ENCODE assay signal across 27 cellular contexts in genomic region chr10:78957471-78958039, GRCh38.
DNase-seq lines count a peak whose midpoint lies in the region; ATAC-seq, FAIRE-seq and TF ChIP-seq lines count a peak whose summit lies in the region.
"Had no signal": no experiment of that assay in that cellular context is flagged by ENCODE, and none has a peak within 500 bp of the region (broad histone marks: within the 10 kb centered on the region; RNA-seq: fewer than 3 reads in every experiment).

No MANE protein-coding gene starts in this region.

- H3K4me1 ChIP-seq in IMR-90 (ENCODE audit: control insufficient read depth, insufficient read depth, low read length) (peaks cover 11% of the 10 kb centered on the region), K562 (replicated peaks in 1 of 2; ENCODE audit: control insufficient read depth in 2 of 2, insufficient read depth in 2 of 2, low read length in 2 of 2) (peaks cover 0 to 26% of the 10 kb centered on the region in 2 experiments; a peak in 3 of 5 replicates), SJCRH30 (peaks cover 21% of the 10 kb centered on the region), ascending aorta (peaks cover 3 to 6% of the 10 kb centered on the region in 2 donors), right cardiac atrium (ENCODE audit: control insufficient read depth, insufficient read depth, low read length) (peaks cover 7% of the 10 kb centered on the region)

- no peak overlapping the region for H3K4ac ChIP-seq in IMR-90 (ENCODE audit: low read depth, low read length)

- H2BK5ac ChIP-seq in IMR-90 (ENCODE audit: low read depth, low read length, poor library complexity, severe bottlenecking), result peak overlapping the region; percentile 11

- no peak overlapping the region for H3K4me3 Mint-ChIP-seq in neural crest cell
- H3K4me3 Mint-ChIP-seq: activated CD4-positive, alpha-beta T cell treated with anti-CD3 and anti-CD28 coated beads, Interleukin-2, amount 10 ng/mL, durations not matched to agents 7 days and 5 days; activated T-cell treated with anti-CD3 and anti-CD28 coated beads, Interleukin-2, amount 50 U/mL, for 4 hours; endodermal cell; stimulated activated naive CD8-positive, alpha-beta T cell treated with anti-CD3 and anti-CD28 coated beads, Interleukin-15, amount 100 ng/mL, for 72 hours had no signal

- dilution Hi-C loops in IMR-90 (cut with HindIII; ENCODE audit: low sequenced_read_pairs, unreplicated experiment), result no loop called here

- H3K79me1 ChIP-seq in IMR-90 (ENCODE audit: low read depth in 1 of 2, low read length in 2 of 2), result no peaks in the 10 kb centered on the region

- no peak overlapping the region for H4K8ac ChIP-seq in IMR-90 (ENCODE audit: low read depth in 2 of 2, low read length in 2 of 2)

- 83% methylated on average over 1 of the region's 2 CpGs; no CpG with 5 or more reads in 1 of the 2 experiments for WGBS in IMR-90 (ENCODE audit: extremely low coverage in 2 of 2, insufficient read length in 1 of 2), 2 experiments
- WGBS in K562 (ENCODE audit: insufficient coverage, low coverage, missing lambda C conversion rate), result 0% methylated on average over 2 of the region's 2 CpGs
- WGBS in right cardiac atrium, result 95% methylated on average over 2 of the region's 2 CpGs

- H3K27me3 ChIP-seq in IMR-90 (ENCODE audit: control insufficient read depth, insufficient read depth, low read length) (no peaks in the 10 kb centered on the region), K562 (ENCODE audit: control insufficient read depth in 2 of 2, insufficient read depth in 2 of 2, low read length in 2 of 2) (peaks cover 21 to 50% of the 10 kb centered on the region in 2 experiments; a peak in 4 of 5 replicates), SJCRH30 (no peaks in the 10 kb centered on the region), ascending aorta (no peaks in the 10 kb centered on the region), right cardiac atrium (ENCODE audit: control insufficient read depth, insufficient read depth) (no peaks in the 10 kb centered on the region)
- H3K27me3 ChIP-seq: adrenal gland, esophagus muscularis mucosa, gastrocnemius medialis, left lung, vagina had no signal

- TF ChIP-seq POLR2A in IMR-90 (IDR thresholded peaks at IDR 0.05; ENCODE audit: low read depth, low read length) (no peak), K562 (conservative IDR thresholded peaks at IDR 0.05) (no peak)

- peaks cover 27% of the 10 kb centered on the region for H3K4me1 Mint-ChIP-seq in neural crest cell
- H3K4me1 Mint-ChIP-seq: activated CD4-positive, alpha-beta T cell treated with anti-CD3 and anti-CD28 coated beads, Interleukin-2, amount 10 ng/mL, durations not matched to agents 7 days and 5 days; stimulated activated naive CD8-positive, alpha-beta T cell treated with anti-CD3 and anti-CD28 coated beads, Interleukin-15, amount 100 ng/mL, for 72 hours had no signal

- H4K5ac ChIP-seq in IMR-90 (ENCODE audit: low read depth, low read length), result no peak overlapping the region

- H3K4me2 ChIP-seq in IMR-90 (ENCODE audit: low read depth, low read length) (no peak overlapping the region), K562 (ENCODE audit: insufficient read depth, low read length) (no peak overlapping the region)

- H2AK9ac ChIP-seq in IMR-90 (replicated peaks; ENCODE audit: low read depth, low read length, poor library complexity), result peak overlapping the region; percentile 67

- no peak overlapping the region for H2BK120ac ChIP-seq in IMR-90 (ENCODE audit: low read depth, low read length)

- H3K4me3 ChIP-seq in IMR-90 (ENCODE audit: insufficient read depth, low read depth, low read length), result no peak overlapping the region
- no peak overlapping the region for H3K4me3 ChIP-seq in K562
- no peak overlapping the region for H3K4me3 ChIP-seq in SJCRH30
- no peak overlapping the region for H3K4me3 ChIP-seq in ascending aorta
- H3K4me3 ChIP-seq in right cardiac atrium (ENCODE audit: low read length), result no peak overlapping the region
- H3K4me3 ChIP-seq: adrenal gland, esophagus muscularis mucosa, gastrocnemius medialis, left lung, vagina had no signal

- H2AFZ ChIP-seq in IMR-90 (replicated peaks; ENCODE audit: low read length, poor library complexity), result no peak overlapping the region
- no peak overlapping the region for H2AFZ ChIP-seq in K562 (ENCODE audit: low read depth, low read length)

- CTCF ChIA-PET in IMR-90 (lab: Yijun Ruan, JAX), result interaction anchor here (0.6 kb wide), 2 partner anchors 319 to 622 kb away, joined by 3 to 5 read pairs; no protein-coding TSS in a partner anchor
- CTCF ChIA-PET in K562 (lab: Yijun Ruan, JAX; ENCODE audit: low intra/inter-chr PET ratio), result no interaction called here

- H3K9me1 ChIP-seq in IMR-90 (ENCODE audit: insufficient read depth, low read length), result peaks cover 7% of the 10 kb centered on the region
- H3K9me1 ChIP-seq in K562 (ENCODE audit: control insufficient read depth, insufficient read depth, low read length), result no peaks in the 10 kb centered on the region

- intact Hi-C loops in IMR-90 (cut with micrococcal nuclease), result no loop called here
- intact Hi-C loops in K562 (cut with micrococcal nuclease), result no loop called here
- intact Hi-C loops in ascending aorta (cut with DNase I), result no loop called here
- intact Hi-C loops in right cardiac atrium (cut with DNase I), result no loop called here

- no peak overlapping the region for H3K14ac ChIP-seq in IMR-90 (replicated peaks; ENCODE audit: low read depth, low read length)

- ATAC-seq in IMR-90 (ENCODE audit: low read depth) (no peak), K562 (no peak), HG02870 (IDR thresholded peaks at IDR 0.05; ENCODE audit: unreplicated experiment) (no peak), right cardiac atrium (no peak)
- ATAC-seq: activated T-cell treated with anti-CD3 and anti-CD28 coated beads, Interleukin-2, amount 50 U/mL, for 4 hours; gastrocnemius medialis; left lung; stimulated activated naive CD8-positive, alpha-beta T cell treated with anti-CD3 and anti-CD28 coated beads, Interleukin-15, amount 100 ng/mL, for 72 hours had no signal

- in situ Hi-C loops in IMR-90 (cut with MboI; ENCODE audit: low sequenced_read_pairs) (no loop called here), K562 (cut with MboI) (no loop called here)

- H3K27ac ChIP-seq in IMR-90 (ENCODE audit: insufficient read depth, low read length), result no peak overlapping the region
- no peak overlapping the region for H3K27ac ChIP-seq in K562 (ENCODE audit: extremely low read depth, low read depth, low read length)
- no peak overlapping the region for H3K27ac ChIP-seq in SJCRH30
- H3K27ac ChIP-seq in ascending aorta, result no peak overlapping the region
- H3K27ac ChIP-seq in right cardiac atrium (ENCODE audit: low read length), result no peak overlapping the region
- H3K27ac ChIP-seq: adrenal gland, esophagus muscularis mucosa, gastrocnemius medialis, HL-60, left lung, vagina had no signal

- no peak overlapping the region for H3K9ac ChIP-seq in IMR-90 (ENCODE audit: low read depth, low read length)
- H3K9ac ChIP-seq in K562 (ENCODE audit: insufficient read depth in 1 of 2, low read depth in 2 of 2, low read length in 2 of 2), result no peak overlapping the region

- H4K20me1 ChIP-seq in IMR-90 (ENCODE audit: insufficient read depth, low read length), result no peaks in the 10 kb centered on the region
- H4K20me1 ChIP-seq in K562 (replicated peaks; ENCODE audit: control insufficient read depth, insufficient read depth, low read length), result no peaks in the 10 kb centered on the region; the same call in 1 of the 2 replicates

- peaks cover 2% of the 10 kb centered on the region for H3K9me3 Mint-ChIP-seq in neural crest cell
- H3K9me3 Mint-ChIP-seq: activated CD4-positive, alpha-beta T cell treated with anti-CD3 and anti-CD28 coated beads, Interleukin-2, amount 10 ng/mL, durations not matched to agents 7 days and 5 days; activated T-cell treated with anti-CD3 and anti-CD28 coated beads, Interleukin-2, amount 50 U/mL, for 4 hours; endodermal cell; stimulated activated naive CD8-positive, alpha-beta T cell treated with anti-CD3 and anti-CD28 coated beads, Interleukin-15, amount 100 ng/mL, for 72 hours had no signal

- no TSS peak for BruUV-seq in IMR-90 (replicated peaks; lab: Mats Ljungman, UMichigan)
- no TSS peak for BruUV-seq in K562 (replicated peaks; lab: Mats Ljungman, UMichigan)

- TF ChIP-seq RAD21 in IMR-90 (IDR thresholded peaks at IDR 0.05; ENCODE audit: low read length), result no peak
- TF ChIP-seq RAD21 in K562 (CRISPR knock-in tag; conservative IDR thresholded peaks at IDR 0.05 in 1 of 2, IDR thresholded peaks at IDR 0.05 in 1 of 2), result no peak

- H2BK15ac ChIP-seq in IMR-90 (ENCODE audit: low read depth, low read length), result no peak overlapping the region

- no peak overlapping the region for H3K23ac ChIP-seq in IMR-90 (ENCODE audit: low read depth, low read length)

- H3K79me2 ChIP-seq in K562 (ENCODE audit: control insufficient read depth, insufficient read depth, low read length), result no peaks in the 10 kb centered on the region

- H3K9me3 ChIP-seq in IMR-90 (ENCODE audit: control insufficient read depth, insufficient read depth, low read length), result no peaks in the 10 kb centered on the region
- no peaks in the 10 kb centered on the region for H3K9me3 ChIP-seq in K562 (replicated peaks; ENCODE audit: control insufficient read depth, insufficient read depth, low read depth, low read length)
- H3K9me3 ChIP-seq in SJCRH30 (replicated peaks), result no peaks in the 10 kb centered on the region
- H3K9me3 ChIP-seq in ascending aorta, result no peaks in the 10 kb centered on the region
- H3K9me3 ChIP-seq in right cardiac atrium (ENCODE audit: control insufficient read depth, low read length), result no peaks in the 10 kb centered on the region
- H3K9me3 ChIP-seq: adrenal gland, esophagus muscularis mucosa, gastrocnemius medialis, left lung, vagina had no signal

- H3K18ac ChIP-seq in IMR-90 (ENCODE audit: low read depth, low read length), result no peak overlapping the region

- no peak overlapping the region; the same call in 1 of the 2 replicates for H4K91ac ChIP-seq in IMR-90 (ENCODE audit: insufficient read depth, low read depth, low read length)

- POLR2A ChIA-PET in IMR-90 (lab: Charles Lee; ENCODE audit: unreplicated experiment), result no interaction called here
- POLR2A ChIA-PET in K562 (lab: Yijun Ruan, JAX), result interaction anchor here (0.6 to 1.7 kb wide), 2 partner anchors 11 to 27 kb away, joined by 3 to 5 read pairs; no protein-coding TSS in a partner anchor

- no peak for FAIRE-seq in K562 (lab: Jason Lieb, UNC)

- peak overlapping the region; percentile 39 for H3K27ac Mint-ChIP-seq in neural crest cell (ENCODE audit: unreplicated experiment)
- H3K27ac Mint-ChIP-seq: activated CD4-positive, alpha-beta T cell treated with anti-CD3 and anti-CD28 coated beads, Interleukin-2, amount 10 ng/mL, durations not matched to agents 7 days and 5 days; endodermal cell had no signal

- H3K56ac ChIP-seq in IMR-90 (ENCODE audit: extremely low read depth, insufficient read depth, low read length), result no peak overlapping the region

- no peak overlapping the region for H2BK20ac ChIP-seq in IMR-90 (ENCODE audit: low read depth, low read length)

- DNase-seq in AG20443 (ENCODE audit: low spot score) (peak; percentile 49), IMR-90 (peak; percentile 53), K562 (ENCODE audit: extremely low read depth in 1 of 4, low spot score in 3 of 4) (no peak), neural crest cell (ENCODE audit: low read depth, low spot score) (no peak), SJCRH30 (no peak), ascending aorta (ENCODE audit: low spot score in 2 of 2) (no peak), right cardiac atrium (no peak)
- DNase-seq: activated CD4-positive, alpha-beta T cell treated with anti-CD3 and anti-CD28 coated beads, Interleukin-2, amount 10 ng/mL, durations not matched to agents 7 days and 5 days; activated naive CD4-positive, alpha-beta T cell; activated T-cell treated with anti-CD3 and anti-CD28 coated beads, Interleukin-2, amount 50 U/mL, for 4 hours; adrenal gland; endodermal cell; gastrocnemius medialis; GDM1; hippocampal formation; left lung; NCI-H1048; NCI-H187 treated with DMSO at 0.1 percent for 48 hours; nucleus accumbens; SIG-M5; stimulated activated naive CD8-positive, alpha-beta T cell treated with anti-CD3 and anti-CD28 coated beads, Interleukin-15, amount 100 ng/mL, for 72 hours; SW 1271; T-helper 9 cell had no signal

- no peak overlapping the region for H2AK5ac ChIP-seq in IMR-90 (ENCODE audit: low read depth, low read length)

- H3K36me3 Mint-ChIP-seq in neural crest cell (ENCODE audit: low read depth), result no peaks in the 10 kb centered on the region

- TF ChIP-seq CTCF in IMR-90 (conservative IDR thresholded peaks at IDR 0.05; ENCODE audit: low read depth, low read length) (no peak), K562 (IDR thresholded peaks at IDR 0.05 in 2 of 3, conservative IDR thresholded peaks at IDR 0.05 in 1 of 3; ENCODE audit: insufficient read depth in 2 of 3, low read depth in 1 of 3, low read length in 3 of 3) (no peak), neural crest cell (conservative IDR thresholded peaks at IDR 0.05) (no peak), ascending aorta (IDR thresholded peaks at IDR 0.05) (no peak)

- H3K27me3 Mint-ChIP-seq in neural crest cell (ENCODE audit: low read depth), result no peaks in the 10 kb centered on the region
- H3K27me3 Mint-ChIP-seq: activated CD4-positive, alpha-beta T cell treated with anti-CD3 and anti-CD28 coated beads, Interleukin-2, amount 10 ng/mL, durations not matched to agents 7 days and 5 days; stimulated activated naive CD8-positive, alpha-beta T cell treated with anti-CD3 and anti-CD28 coated beads, Interleukin-15, amount 100 ng/mL, for 72 hours had no signal

- H3K36me3 ChIP-seq in IMR-90 (ENCODE audit: control insufficient read depth, insufficient read depth, low read length) (no peaks in the 10 kb centered on the region), K562 (ENCODE audit: control insufficient read depth, insufficient read depth, low read length) (no peaks in the 10 kb centered on the region), SJCRH30 (no peaks in the 10 kb centered on the region), ascending aorta (no peaks in the 10 kb centered on the region)
- H3K36me3 ChIP-seq: adrenal gland, esophagus muscularis mucosa, gastrocnemius medialis, left lung, vagina had no signal

- no peak for TF ChIP-seq EP300 in K562 (IDR thresholded peaks at IDR 0.05; ENCODE audit: low read length)

Comparison
In these comparisons a context has a peak if more than half of its experiments do, and no peak if none do; other contexts are left out.
1. DNase-seq: peak in AG20443 (single experiment) and IMR-90 (single experiment); none in K562 (0 of 4), neural crest cell (single experiment), SJCRH30 (0 of 2), ascending aorta (0 of 2) and right cardiac atrium (0 of 3).